Comparison of ENCODE assay signal across 17 cellular contexts in genomic region chr4:8652181-8653078, GRCh38. TPM values are rescaled to one million over a fixed set of nuclear protein-coding genes. Genes with fewer than 3 reads are reported as not detected.
"Had no signal": no experiment of that assay in that cellular context is flagged by ENCODE, and none has a peak within 500 bp of the region (broad histone marks: within the 10 kb centered on the region; RNA-seq: fewer than 3 reads in every experiment).

No MANE protein-coding gene starts in this region.

- H3K4me3 ChIP-seq: neural progenitor cell, smooth muscle cell, upper lobe of left lung had no signal

- H3K27ac Mint-ChIP-seq: activated naive CD4-positive, alpha-beta T cell treated with anti-CD3 and anti-CD28 coated beads for 36 hours; activated T-helper 17 cell treated with anti-CD3 and anti-CD28 coated beads, Interleukin-2, amount 50 U/mL, for 72 hours; naive B cell; neural progenitor cell; stimulated activated naive CD8-positive, alpha-beta T cell treated with anti-CD3 and anti-CD28 coated beads, Interleukin-15, Interleukin-2, amounts not matched to agents 100 ng/mL and 50 ng/mL, for 24 hours had no signal

- DNase-seq: activated CD4-positive, alpha-beta T cell treated with anti-CD3 and anti-CD28 coated beads for 1 hour; activated CD4-positive, alpha-beta T cell treated with anti-CD3 and anti-CD28 coated beads, Interleukin-2, amount 50 U/mL, for 48 hours; activated naive CD4-positive, alpha-beta T cell treated with anti-CD3 and anti-CD28 coated beads for 36 hours; foreskin keratinocyte; naive B cell; T-helper 1 cell; T1000 had no signal

- H3K9ac ChIP-seq: neural progenitor cell had no signal

- H3K4me3 Mint-ChIP-seq: activated naive CD4-positive, alpha-beta T cell treated with anti-CD3 and anti-CD28 coated beads for 36 hours; activated T-helper 17 cell treated with anti-CD3 and anti-CD28 coated beads, Interleukin-2, amount 50 U/mL, for 72 hours; naive B cell; neural progenitor cell; stimulated activated naive CD8-positive, alpha-beta T cell treated with anti-CD3 and anti-CD28 coated beads, Interleukin-15, Interleukin-2, amounts not matched to agents 100 ng/mL and 50 ng/mL, for 24 hours had no signal

- H3K4me1 Mint-ChIP-seq: activated T-helper 17 cell treated with anti-CD3 and anti-CD28 coated beads, Interleukin-2, amount 50 U/mL, for 72 hours had no signal

- H3K9me3 ChIP-seq: upper lobe of left lung had no signal

- H3K27ac ChIP-seq: foreskin keratinocyte, neural progenitor cell, upper lobe of left lung had no signal

- H3K4me1 ChIP-seq: foreskin keratinocyte, upper lobe of left lung had no signal

- ATAC-seq: activated T-helper 17 cell treated with anti-CD3 and anti-CD28 coated beads, Interleukin-2, amount 50 U/mL, for 72 hours; foreskin keratinocyte; left colon; SK-N-SH treated with all-trans-retinoic acid at 6 μM for 48 hours had no signal

- H2AFZ ChIP-seq: neural progenitor cell had no signal

- H3K36me3 ChIP-seq: neural progenitor cell, upper lobe of left lung had no signal

- H3K36me3 Mint-ChIP-seq: naive B cell, neural progenitor cell had no signal

- H3K27me3 ChIP-seq: foreskin keratinocyte, neural progenitor cell, upper lobe of left lung had no signal

- H3K4me2 ChIP-seq: neural progenitor cell, smooth muscle cell had no signal

RNA-seq across cellular contexts. Expression of gene CPZ, which starts 59.9 kb away (rescaled TPM):
- total RNA-seq: activated naive CD4-positive, alpha-beta T cell treated with anti-CD3 and anti-CD28 coated beads for 36 hours; activated T-helper 17 cell treated with anti-CD3 and anti-CD28 coated beads, Interleukin-2, amount 50 U/mL, for 72 hours; endothelial cell of umbilical vein; foreskin keratinocyte; lung microvascular endothelial cell; mononuclear cell had no signal
- polyA plus RNA-seq: endothelial cell of umbilical vein, foreskin keratinocyte had no signal
